ENCODE assay signal across 19 cellular contexts in the genomic region with DNA sequence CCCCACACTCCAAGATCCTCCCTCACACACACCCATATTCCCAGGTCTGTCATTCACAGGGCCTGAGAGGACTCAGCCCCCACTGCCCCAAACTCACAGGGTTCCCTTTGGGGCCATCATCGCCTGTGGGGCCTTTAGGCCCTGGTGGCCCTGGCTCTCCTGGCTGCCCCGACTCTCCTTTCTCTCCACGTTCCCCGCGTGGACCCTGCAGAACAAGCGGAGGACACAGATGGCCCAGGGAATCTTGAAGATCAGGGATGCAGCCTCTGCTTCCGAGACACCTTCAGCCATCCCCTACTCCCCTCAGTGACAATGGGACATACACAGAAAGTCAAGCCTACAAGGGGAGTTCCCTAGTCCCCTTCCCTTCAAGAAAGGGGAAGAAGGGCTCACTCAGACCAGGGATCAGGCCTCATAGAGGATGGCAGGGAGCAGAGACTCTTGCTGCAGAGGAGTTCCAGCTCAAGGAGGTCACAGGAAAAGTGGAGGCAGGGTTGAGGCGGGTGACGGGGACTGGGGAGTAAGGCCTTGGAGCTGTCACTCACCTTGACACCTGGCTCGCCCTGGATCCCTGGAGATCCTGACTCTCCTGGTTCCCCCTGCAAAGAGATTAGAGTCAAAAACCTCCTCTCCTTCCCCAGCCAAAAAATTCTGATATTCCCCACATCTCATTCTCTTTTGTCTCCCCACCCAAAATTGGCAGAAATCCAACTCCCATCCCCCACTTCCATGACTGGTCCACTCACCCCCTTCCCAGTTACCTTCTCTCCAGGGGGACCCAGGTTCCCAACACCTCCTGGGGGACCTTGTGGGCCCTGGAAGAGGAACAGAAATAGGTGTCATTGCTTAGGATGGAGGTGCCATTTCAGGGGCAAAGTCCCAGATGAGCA. TPM values are rescaled to one million over a fixed set of nuclear protein-coding genes. Genes with fewer than 3 reads are reported as not detected.
A peak's percentile ranks its signal among the peaks of the same experiment; 100 is the strongest.
DNase-seq lines count a peak whose midpoint lies in the region; TF ChIP-seq lines count a peak whose summit lies in the region.
"Had no signal": no experiment of that assay in that cellular context is flagged by ENCODE, and none has a peak within 500 bp of the region (broad histone marks: within the 10 kb centered on the region; RNA-seq: fewer than 3 reads in every experiment).

No MANE protein-coding gene starts in this region.

- H3K36me3 ChIP-seq in BLaER1 treated with 17β-estradiol and CSF1 and Interleukin-3, amounts not matched to agents 10 nM and 100 nM, result no peaks in the 10 kb centered on the region
- H3K36me3 ChIP-seq in H7 (replicated peaks; ENCODE audit: control insufficient read depth, insufficient read depth, low read length) (no peaks in the 10 kb centered on the region), suprapubic skin (no peaks in the 10 kb centered on the region)
- H3K36me3 ChIP-seq: left lung, tibial nerve had no signal

- H3K9ac ChIP-seq in BLaER1 treated with 17β-estradiol and CSF1 and Interleukin-3, amounts not matched to agents 10 nM and 100 nM, result no peak overlapping the region
- H3K9ac ChIP-seq: GM23248 had no signal

- peaks cover 21 to 66% (median 63%) of the 10 kb centered on the region in 10 experiments for H3K4me1 ChIP-seq in BLaER1 treated with 17β-estradiol and CSF1 and Interleukin-3, amounts not matched to agents 10 nM and 100 nM
- no peaks in the 10 kb centered on the region for H3K4me1 ChIP-seq in suprapubic skin
- H3K4me1 ChIP-seq: left lung, tibial nerve had no signal

- DNase-seq in H7 (peak; percentile 36), islet precursor cell (peak; percentile 44), suprapubic skin (ENCODE audit: low spot score in 2 of 2) (no peak), NCI-H82 treated with DMSO at 0.1 percent for 48 hours (lab: John Stamatoyannopoulos, UW; ENCODE audit: unreplicated experiment) (no peak)
- DNase-seq: activated CD4-positive, alpha-beta T cell treated with anti-CD3 and anti-CD28 coated beads, Interleukin-2, amount 50 U/mL, for 48 hours; activated gamma-delta T cell treated with Interleukin-2 at 50 U/mL for 16 hours; amygdala; CD8-positive, alpha-beta T cell; foreskin fibroblast; GDM1; NCI-H187; NCI-H2227 treated with DMSO at 0.1 percent for 48 hours; NCI-H748 treated with DMSO at 0.1 percent for 48 hours had no signal

- H3K27me3 ChIP-seq in BLaER1 treated with 17β-estradiol and CSF1 and Interleukin-3, amounts not matched to agents 10 nM and 100 nM, result no peaks in the 10 kb centered on the region
- H3K27me3 ChIP-seq in H7 (ENCODE audit: control insufficient read depth, insufficient read depth, low read length) (no peaks in the 10 kb centered on the region; the same call in 1 of the 2 replicates), suprapubic skin (no peaks in the 10 kb centered on the region)
- H3K27me3 ChIP-seq: cardiac muscle cell, left lung, tibial nerve had no signal

- H3K4me3 ChIP-seq in BLaER1 treated with 17β-estradiol and CSF1 and Interleukin-3, amounts not matched to agents 10 nM and 100 nM, result no peak overlapping the region
- no peak overlapping the region for H3K4me3 ChIP-seq in H7 (ENCODE audit: insufficient read depth, low read depth, low read length)
- H3K4me3 ChIP-seq in suprapubic skin, result no peak overlapping the region
- H3K4me3 ChIP-seq: cardiac muscle cell, GM23248, left lung, tibial nerve had no signal

- TF ChIP-seq POLR2A in suprapubic skin (IDR thresholded peaks at IDR 0.05), result no peak

- peak overlapping the region in 9 of 11 experiments; percentile 7 to 93 (median 86); a peak in 17 of 22 replicates for H3K4me2 ChIP-seq in BLaER1 treated with 17β-estradiol and CSF1 and Interleukin-3, amounts not matched to agents 10 nM and 100 nM

- no peaks in the 10 kb centered on the region for H3K9me3 ChIP-seq in BLaER1 treated with 17β-estradiol and CSF1 and Interleukin-3, amounts not matched to agents 10 nM and 100 nM (replicated peaks in 1 of 11)
- no peaks in the 10 kb centered on the region for H3K9me3 ChIP-seq in suprapubic skin
- H3K9me3 ChIP-seq: left lung, tibial nerve had no signal

- no peak for TF ChIP-seq EP300 in suprapubic skin (IDR thresholded peaks at IDR 0.05)

- no peak for TF ChIP-seq CTCF in suprapubic skin (IDR thresholded peaks at IDR 0.05)

- peak overlapping the region in 1 of 11 experiments; percentile 4; a peak in 1 of 22 replicates for H3K27ac ChIP-seq in BLaER1 treated with 17β-estradiol and CSF1 and Interleukin-3, amounts not matched to agents 10 nM and 100 nM
- H3K27ac ChIP-seq in suprapubic skin, result no peak overlapping the region
- H3K27ac ChIP-seq: cardiac muscle cell, epithelial cell of prostate, GM23248, left lung, tibial nerve had no signal

- 96% methylated on average over 10 of the region's 10 CpGs for WGBS in suprapubic skin

- H4K20me1 ChIP-seq in BLaER1 treated with 17β-estradiol and CSF1 and Interleukin-3, amounts not matched to agents 10 nM and 100 nM, result no peaks in the 10 kb centered on the region

RNA-seq across cellular contexts. Expression of gene COL11A2, which starts 22.7 kb away (rescaled TPM):
- 0.48 and 0.67 TPM in 2 replicates for total RNA-seq in H7 (2014; rRNA removed; shearing (Covaris generic))
- under 1 TPM; 0.21 to 0.97 (median 0.40) TPM for total RNA-seq in suprapubic skin

RNA-seq across cellular contexts. Expression of gene RXRB, which starts 30.9 kb away (rescaled TPM):
- 16.7 and 18.1 TPM in 2 replicates for total RNA-seq in H7 (2014; rRNA removed; shearing (Covaris generic))
- 10 to 100 TPM; 18.6 to 47.9 (median 26.9) TPM for total RNA-seq in suprapubic skin

RNA-seq across cellular contexts. Expression of gene SLC39A7, which starts 31.1 kb away (rescaled TPM):
- 96.3 and 115 TPM in 2 replicates for total RNA-seq in H7 (2014; rRNA removed; shearing (Covaris generic))
- 10 to 100 TPM; 29.3 to 46.3 (median 41.9) TPM for total RNA-seq in suprapubic skin

RNA-seq across cellular contexts. Expression of gene HSD17B8, which starts 34.9 kb away (rescaled TPM):
- total RNA-seq in H7 (2014; rRNA removed; shearing (Covaris generic)), result 14.7 and 16.0 TPM in 2 replicates
- 10 to 100 TPM; 26.2 to 66.0 (median 50.5) TPM for total RNA-seq in suprapubic skin

RNA-seq across cellular contexts. Expression of gene RING1, which starts 38.8 kb away (rescaled TPM):
- 18.5 and 19.7 TPM in 2 replicates for total RNA-seq in H7 (2014; rRNA removed; shearing (Covaris generic))
- total RNA-seq in suprapubic skin, result 10 to 100 TPM; 11.5 to 18.1 (median 14.9) TPM

Comparison
In these comparisons a context has a peak if more than half of its experiments do, and no peak if none do; other contexts are left out.
1. DNase-seq: peak in H7 (single experiment) and islet precursor cell (single experiment); none in suprapubic skin (0 of 2) and NCI-H82 treated with DMSO at 0.1 percent for 48 hours (single experiment).